Comparison of ENCODE assay signal across 8 cellular contexts in the genomic region with DNA sequence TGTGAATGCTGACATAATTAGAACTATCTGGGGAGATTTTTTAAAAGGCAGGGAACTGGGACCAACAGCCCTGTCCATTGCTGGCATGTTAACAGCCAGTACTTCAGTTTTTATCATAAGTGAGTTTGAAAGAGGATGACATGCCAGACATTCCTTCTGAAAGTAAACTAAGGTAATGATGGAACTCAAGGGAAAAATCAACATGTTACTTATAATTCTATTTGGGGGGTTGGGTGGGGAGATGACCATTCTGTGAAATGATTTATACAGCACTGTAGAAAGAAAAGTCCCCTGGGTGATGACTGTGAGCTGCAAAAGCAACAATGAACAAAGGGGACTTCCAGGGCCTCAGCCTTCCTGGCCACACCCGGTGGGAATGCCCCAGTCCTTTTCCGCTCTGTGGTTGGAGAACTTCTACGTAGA. TPM values are rescaled to one million over a fixed set of nuclear protein-coding genes. Genes with fewer than 3 reads are reported as not detected.
DNase-seq lines count a peak whose midpoint lies in the region; ATAC-seq, FAIRE-seq and TF ChIP-seq lines count a peak whose summit lies in the region.

No MANE protein-coding gene starts in this region.

- H4K20me1 ChIP-seq in keratinocyte (ENCODE audit: control insufficient read depth, extremely low read depth, insufficient read depth, low read length), result no peaks in the 10 kb centered on the region

- H3K27ac Mint-ChIP-seq in activated naive CD8-positive, alpha-beta T cell treated with anti-CD3 and anti-CD28 coated beads for 36 hours, result no peak overlapping the region

- no peak for TF ChIP-seq POLR2A in upper lobe of left lung (IDR thresholded peaks at IDR 0.05)

- peaks cover 10% of the 10 kb centered on the region for H3K4me1 Mint-ChIP-seq in activated naive CD8-positive, alpha-beta T cell treated with anti-CD3 and anti-CD28 coated beads for 36 hours

- no peak for TF ChIP-seq EP300 in upper lobe of left lung (IDR thresholded peaks at IDR 0.05)

- WGBS in upper lobe of left lung, 2 donors, result 29 to 32% methylated on average over 3 of the region's 3 CpGs

- peak; percentile 87 for ATAC-seq in GM18520 (IDR thresholded peaks at IDR 0.05; ENCODE audit: unreplicated experiment)
- peak; percentile 69 for ATAC-seq in HG02885 (IDR thresholded peaks at IDR 0.05; ENCODE audit: poor library complexity, unreplicated experiment)
- ATAC-seq in upper lobe of left lung (ENCODE audit: low FRiP score in 2 of 2), result peak; percentile 79 to 89

- TF ChIP-seq CTCF in keratinocyte (optimal IDR thresholded peaks at IDR 0.05 in 1 of 3, IDR thresholded peaks at IDR 0.05 in 1 of 3, conservative IDR thresholded peaks at IDR 0.05 in 1 of 3; ENCODE audit: extremely low read depth in 1 of 3, insufficient read depth in 2 of 3, low read length in 3 of 3) (no peak), upper lobe of left lung (IDR thresholded peaks at IDR 0.05) (no peak)

- peak overlapping the region; percentile 75 for H3K4me2 ChIP-seq in keratinocyte (ENCODE audit: control insufficient read depth, extremely low read depth, insufficient read depth, low read depth, low read length)

- H2AFZ ChIP-seq in keratinocyte (ENCODE audit: control insufficient read depth, low read length), result no peak overlapping the region

- no peaks in the 10 kb centered on the region for H3K27me3 ChIP-seq in keratinocyte (ENCODE audit: control insufficient read depth, extremely low read depth, insufficient read depth, low read length)
- H3K27me3 ChIP-seq in upper lobe of left lung, result no peaks in the 10 kb centered on the region

- H3K27ac ChIP-seq in keratinocyte (ENCODE audit: control insufficient read depth, insufficient read depth, low read length), result peak overlapping the region; percentile 96
- H3K27ac ChIP-seq in upper lobe of left lung, result peak overlapping the region; percentile 23 to 46 (median 42)

- H3K36me3 ChIP-seq in keratinocyte (ENCODE audit: control insufficient read depth in 2 of 2, extremely low read depth in 1 of 2, insufficient read depth in 2 of 2, low read length in 2 of 2) (no peaks in the 10 kb centered on the region), upper lobe of left lung (no peaks in the 10 kb centered on the region)

- no peak overlapping the region for H3K4me3 Mint-ChIP-seq in activated naive CD8-positive, alpha-beta T cell treated with anti-CD3 and anti-CD28 coated beads for 36 hours

- H3K9ac ChIP-seq in keratinocyte (ENCODE audit: control insufficient read depth, extremely low read depth, insufficient read depth, low read length), result peak overlapping the region; percentile 80

- H3K27me3 Mint-ChIP-seq in activated naive CD8-positive, alpha-beta T cell treated with anti-CD3 and anti-CD28 coated beads for 36 hours, result peaks cover 7% of the 10 kb centered on the region

- FAIRE-seq in keratinocyte (lab: Jason Lieb, UNC), result peak; percentile 57

- no peaks in the 10 kb centered on the region for H3K9me1 ChIP-seq in keratinocyte (ENCODE audit: control insufficient read depth, extremely low read depth, insufficient read depth, low read length)

- peak overlapping the region in 2 of 3 experiments; percentile 14 to 29 for H3K4me3 ChIP-seq in keratinocyte (ENCODE audit: control insufficient read depth in 2 of 3, extremely low read depth in 1 of 3, insufficient read depth in 2 of 3, low read depth in 1 of 3, low read length in 3 of 3)
- no peak overlapping the region for H3K4me3 ChIP-seq in upper lobe of left lung

- H3K4me1 ChIP-seq in keratinocyte (ENCODE audit: control insufficient read depth, extremely low read depth, insufficient read depth, low read length), result peaks cover 49% of the 10 kb centered on the region
- H3K4me1 ChIP-seq in upper lobe of left lung, result peaks cover 5 to 15% (median 10%) of the 10 kb centered on the region in 4 donors

- H3K9me3 Mint-ChIP-seq in activated naive CD8-positive, alpha-beta T cell treated with anti-CD3 and anti-CD28 coated beads for 36 hours, result no peaks in the 10 kb centered on the region

- peak; percentile 19 for DNase-seq in activated naive CD8-positive, alpha-beta T cell treated with anti-CD3 and anti-CD28 coated beads for 36 hours
- DNase-seq in keratinocyte (ENCODE audit: low read depth, low spot score), result no peak
- DNase-seq in upper lobe of left lung, result peak in 1 of 2 donors; percentile 58
- DNase-seq in activated T-cell treated with anti-CD3 and anti-CD28 coated beads, Interleukin-2, amount 50 U/mL, for 1 hour, result no peak
- no peak for DNase-seq in stimulated activated naive CD4-positive, alpha-beta T cell treated with Interleukin-2 at 50 U/mL for 16 hours (lab: John Stamatoyannopoulos, UW)
- DNase-seq in AML-193 (lab: John Stamatoyannopoulos, UW), result no peak

- H3K9me3 ChIP-seq in keratinocyte (ENCODE audit: control insufficient read depth, low read depth, low read length) (no peaks in the 10 kb centered on the region), upper lobe of left lung (no peaks in the 10 kb centered on the region)

- H3K79me2 ChIP-seq in keratinocyte (ENCODE audit: control insufficient read depth, insufficient read depth, low read length), result no peaks in the 10 kb centered on the region

- dilution Hi-C loops in keratinocyte (cut with MboI; ENCODE audit: extremely low pct_ligation_motif_present, low sequenced_read_pairs), result no loop called here

- no peaks in the 10 kb centered on the region for H3K36me3 Mint-ChIP-seq in activated naive CD8-positive, alpha-beta T cell treated with anti-CD3 and anti-CD28 coated beads for 36 hours

RNA-seq across cellular contexts. Expression of a gene that starts 5.4 kb away (rescaled TPM):
- not detected for total RNA-seq in activated naive CD8-positive, alpha-beta T cell treated with anti-CD3 and anti-CD28 coated beads for 36 hours
- 1,627 to 2,571 TPM (median 2,208 TPM) in 3 replicates for polyA plus RNA-seq in keratinocyte
- polyA plus RNA-seq in keratinocyte (2011; ENCODE audit: low read depth), result 350 TPM
- polyA plus RNA-seq in keratinocyte (2011; cell fraction: cytosol; rRNA removed), result 688 and 783 TPM in 2 replicates
- 3,724 and 4,110 TPM in 2 replicates for polyA plus RNA-seq in keratinocyte (2011; cell fraction: nucleus; rRNA removed)
- 312 and 2,583 TPM in 2 replicates for polyA plus RNA-seq in keratinocyte (2012; ENCODE audit: low replicate concordance)
- 2,532 to 3,187 TPM (median 2,714 TPM) in 3 replicates for polyA minus RNA-seq in keratinocyte
- 1,597 TPM for polyA minus RNA-seq in keratinocyte (2011; cell fraction: cytosol; rRNA and poly(A)+ RNA removed)
- 4,972 and 7,290 TPM in 2 replicates for polyA minus RNA-seq in keratinocyte (2011; cell fraction: nucleus; rRNA and poly(A)+ RNA removed)
- 10 to 100 TPM; 10.5 to 74.6 (median 46.1) TPM for total RNA-seq in upper lobe of left lung

Comparison
In these comparisons a context has a peak if more than half of its experiments do, and no peak if none do; other contexts are left out.
1. H3K4me3 ChIP-seq: peak in keratinocyte (2 of 3); none in upper lobe of left lung (0 of 4).
2. RNA of a gene that starts 5.4 kb away (total RNA-seq): 10.5 to 74.6 TPM in upper lobe of left lung; not detected in activated naive CD8-positive, alpha-beta T cell treated with anti-CD3 and anti-CD28 coated beads for 36 hours; every median in the first group is over 10 times any median in the second.
3. Peak in every context shown above with its lines, with median percentiles within 50 percentile points of each other: ATAC-seq.